1 cellular context compared by ENCODE assay signal in genomic region chr12:49979061-49979586, GRCh38.
TF ChIP-seq lines count a peak whose summit lies in the region.

No MANE protein-coding gene starts in this region.

TF ChIP-seq in SK-N-SH, 30 proteins besides CTCF, POLR2A, EP300 and RAD21 (continued from another document):
- TF ChIP-seq, protein P1, sequence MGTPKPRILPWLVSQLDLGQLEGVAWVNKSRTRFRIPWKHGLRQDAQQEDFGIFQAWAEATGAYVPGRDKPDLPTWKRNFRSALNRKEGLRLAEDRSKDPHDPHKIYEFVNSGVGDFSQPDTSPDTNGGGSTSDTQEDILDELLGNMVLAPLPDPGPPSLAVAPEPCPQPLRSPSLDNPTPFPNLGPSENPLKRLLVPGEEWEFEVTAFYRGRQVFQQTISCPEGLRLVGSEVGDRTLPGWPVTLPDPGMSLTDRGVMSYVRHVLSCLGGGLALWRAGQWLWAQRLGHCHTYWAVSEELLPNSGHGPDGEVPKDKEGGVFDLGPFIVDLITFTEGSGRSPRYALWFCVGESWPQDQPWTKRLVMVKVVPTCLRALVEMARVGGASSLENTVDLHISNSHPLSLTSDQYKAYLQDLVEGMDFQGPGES (IDR thresholded peaks at IDR 0.05; ENCODE audit: low read depth, low read length): no peak
- TF ChIP-seq FOXM1 (IDR thresholded peaks at IDR 0.05; ENCODE audit: low read depth) (no peak), SIN3A (IDR thresholded peaks at IDR 0.05; ENCODE audit: borderline replicate concordance, low read depth, low read length) (no peak), SMC3 (IDR thresholded peaks at IDR 0.05; ENCODE audit: low read depth, low read length) (no peak; the same call in 1 of the 2 replicates), RXRA (IDR thresholded peaks at IDR 0.05; ENCODE audit: borderline replicate concordance, low read depth) (no peak), RFX5 (IDR thresholded peaks at IDR 0.05; ENCODE audit: low read length) (0 out of 2 replicates have a peak, but pooled peaks have one; percentile 77), FOSL2 (IDR thresholded peaks at IDR 0.05; ENCODE audit: borderline replicate concordance, low read depth) (no peak), JUND (IDR thresholded peaks at IDR 0.05) (no peak), USF1 (IDR thresholded peaks at IDR 0.05; ENCODE audit: borderline replicate concordance, low read depth) (no peak), TEAD4 (IDR thresholded peaks at IDR 0.05; ENCODE audit: borderline replicate concordance, insufficient read depth) (no peak), EZH2phosphoT487 (IDR thresholded peaks at IDR 0.05; ENCODE audit: borderline replicate concordance, low read depth) (no peak), POLR2AphosphoS5 (IDR thresholded peaks at IDR 0.05; ENCODE audit: low read depth, low read length) (peak; percentile 30; the same call in 1 of the 2 replicates), ELF1 (IDR thresholded peaks at IDR 0.05) (no peak), PBX3 (IDR thresholded peaks at IDR 0.05) (no peak), TAF1 (IDR thresholded peaks at IDR 0.05; ENCODE audit: borderline replicate concordance, low read depth, low read length) (no peak), TCF12 (IDR thresholded peaks at IDR 0.05) (peak; percentile 71)
- TF ChIP-seq, protein P2, sequence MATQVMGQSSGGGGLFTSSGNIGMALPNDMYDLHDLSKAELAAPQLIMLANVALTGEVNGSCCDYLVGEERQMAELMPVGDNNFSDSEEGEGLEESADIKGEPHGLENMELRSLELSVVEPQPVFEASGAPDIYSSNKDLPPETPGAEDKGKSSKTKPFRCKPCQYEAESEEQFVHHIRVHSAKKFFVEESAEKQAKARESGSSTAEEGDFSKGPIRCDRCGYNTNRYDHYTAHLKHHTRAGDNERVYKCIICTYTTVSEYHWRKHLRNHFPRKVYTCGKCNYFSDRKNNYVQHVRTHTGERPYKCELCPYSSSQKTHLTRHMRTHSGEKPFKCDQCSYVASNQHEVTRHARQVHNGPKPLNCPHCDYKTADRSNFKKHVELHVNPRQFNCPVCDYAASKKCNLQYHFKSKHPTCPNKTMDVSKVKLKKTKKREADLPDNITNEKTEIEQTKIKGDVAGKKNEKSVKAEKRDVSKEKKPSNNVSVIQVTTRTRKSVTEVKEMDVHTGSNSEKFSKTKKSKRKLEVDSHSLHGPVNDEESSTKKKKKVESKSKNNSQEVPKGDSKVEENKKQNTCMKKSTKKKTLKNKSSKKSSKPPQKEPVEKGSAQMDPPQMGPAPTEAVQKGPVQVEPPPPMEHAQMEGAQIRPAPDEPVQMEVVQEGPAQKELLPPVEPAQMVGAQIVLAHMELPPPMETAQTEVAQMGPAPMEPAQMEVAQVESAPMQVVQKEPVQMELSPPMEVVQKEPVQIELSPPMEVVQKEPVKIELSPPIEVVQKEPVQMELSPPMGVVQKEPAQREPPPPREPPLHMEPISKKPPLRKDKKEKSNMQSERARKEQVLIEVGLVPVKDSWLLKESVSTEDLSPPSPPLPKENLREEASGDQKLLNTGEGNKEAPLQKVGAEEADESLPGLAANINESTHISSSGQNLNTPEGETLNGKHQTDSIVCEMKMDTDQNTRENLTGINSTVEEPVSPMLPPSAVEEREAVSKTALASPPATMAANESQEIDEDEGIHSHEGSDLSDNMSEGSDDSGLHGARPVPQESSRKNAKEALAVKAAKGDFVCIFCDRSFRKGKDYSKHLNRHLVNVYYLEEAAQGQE (IDR thresholded peaks at IDR 0.05; ENCODE audit: low read depth, low read length): no peak
